26 cellular contexts compared by ENCODE assay signal in the genomic region with DNA sequence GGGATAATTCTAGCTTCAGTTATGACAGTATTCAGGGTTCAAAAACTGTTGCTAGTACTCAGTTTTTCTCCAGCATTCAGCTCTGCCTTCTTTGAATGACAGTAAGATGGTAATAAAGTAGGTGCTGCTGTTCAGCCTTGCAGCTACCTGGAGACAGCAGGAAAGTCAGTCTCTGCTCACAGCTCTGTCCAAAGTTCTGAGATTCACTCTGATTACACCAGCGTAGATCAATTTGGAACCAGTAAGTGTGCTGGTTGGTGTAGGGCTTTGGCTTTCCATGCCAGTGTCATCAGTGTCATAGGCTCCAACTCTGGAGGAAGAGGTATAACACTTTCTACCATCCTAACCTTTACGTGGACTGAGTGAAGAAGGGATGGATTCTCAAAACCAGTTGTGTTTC. TPM values are rescaled to one million over a fixed set of nuclear protein-coding genes. Genes with fewer than 3 reads are reported as not detected.
DNase-seq lines count a peak whose midpoint lies in the region; ATAC-seq, FAIRE-seq and TF ChIP-seq lines count a peak whose summit lies in the region.
"Had no signal": no experiment of that assay in that cellular context is flagged by ENCODE, and none has a peak within 500 bp of the region (broad histone marks: within the 10 kb centered on the region; RNA-seq: fewer than 3 reads in every experiment).

No MANE protein-coding gene starts in this region.

- H3K4me3 ChIP-seq in MM.1S (ENCODE audit: low read length) (no peak overlapping the region), K562 (no peak overlapping the region), dorsolateral prefrontal cortex (no peak overlapping the region)
- H3K4me3 ChIP-seq: BLaER1 treated with 17β-estradiol and CSF1 and Interleukin-3, amounts not matched to agents 10 nM and 100 nM; lung; spleen had no signal

- FAIRE-seq in K562 (lab: Jason Lieb, UNC) (peak; percentile 6), RCC 7860 (lab: Jason Lieb, UNC) (no peak)
- FAIRE-seq: frontal cortex, keratinocyte had no signal

- peaks cover 75% of the 10 kb centered on the region for H3K4me1 Mint-ChIP-seq in activated naive CD4-positive, alpha-beta T cell treated with anti-CD3 and anti-CD28 coated beads for 36 hours (ENCODE audit: low read depth)
- H3K4me1 Mint-ChIP-seq in stimulated activated naive B cell treated with anti-CD40 and anti-IgM and Interleukin-4, amounts not matched to agents 10 μg/mL and 1 μg/mL and 100 μg/mL, for 72 hours = peaks cover 46 to 59% of the 10 kb centered on the region in 2 donors

- TF ChIP-seq CTCF in MM.1S (IDR thresholded peaks at IDR 0.05; ENCODE audit: low read length) = no peak
- TF ChIP-seq CTCF in K562 (IDR thresholded peaks at IDR 0.05 in 2 of 3, conservative IDR thresholded peaks at IDR 0.05 in 1 of 3; ENCODE audit: insufficient read depth in 2 of 3, low read depth in 1 of 3, low read length in 3 of 3) = no peak
- TF ChIP-seq CTCF in dorsolateral prefrontal cortex (IDR thresholded peaks at IDR 0.05 in 54 of 56, conservative IDR thresholded peaks at IDR 0.05 in 2 of 56; ENCODE audit: low read depth in 1 of 56, partially characterized antibody in 56 of 56) = no peak

- no peaks in the 10 kb centered on the region for H3K9me1 ChIP-seq in K562 (ENCODE audit: control insufficient read depth, insufficient read depth, low read length)

- H3K27ac ChIP-seq in MM.1S (ENCODE audit: low read length) = peak overlapping the region; percentile 2; the same call in 1 of the 2 replicates
- no peak overlapping the region for H3K27ac ChIP-seq in K562 (ENCODE audit: extremely low read depth, low read depth, low read length)
- no peak overlapping the region for H3K27ac ChIP-seq in dorsolateral prefrontal cortex
- H3K27ac ChIP-seq: BLaER1 treated with 17β-estradiol and CSF1 and Interleukin-3, amounts not matched to agents 10 nM and 100 nM; HL-60 had no signal

- H3K36me3 Mint-ChIP-seq in activated naive CD4-positive, alpha-beta T cell treated with anti-CD3 and anti-CD28 coated beads for 36 hours (ENCODE audit: low read depth) = peaks cover 46% of the 10 kb centered on the region
- peaks cover 41 to 51% of the 10 kb centered on the region in 2 donors for H3K36me3 Mint-ChIP-seq in stimulated activated naive B cell treated with anti-CD40 and anti-IgM and Interleukin-4, amounts not matched to agents 10 μg/mL and 1 μg/mL and 100 μg/mL, for 72 hours

- H3K36me3 ChIP-seq in MM.1S (replicated peaks; ENCODE audit: insufficient read depth, low read length) (no peaks in the 10 kb centered on the region; the same call in 1 of the 2 replicates), K562 (ENCODE audit: control insufficient read depth, insufficient read depth, low read length) (peaks cover 30% of the 10 kb centered on the region)

- H3K4me1 ChIP-seq in MM.1S (ENCODE audit: low read length) (peaks cover 18% of the 10 kb centered on the region), K562 (replicated peaks in 1 of 2; ENCODE audit: control insufficient read depth in 2 of 2, insufficient read depth in 2 of 2, low read length in 2 of 2) (no peaks in the 10 kb centered on the region)
- H3K4me1 ChIP-seq: BLaER1 treated with 17β-estradiol and CSF1 and Interleukin-3, amounts not matched to agents 10 nM and 100 nM had no signal

- POLR2A ChIA-PET in K562 (lab: Yijun Ruan, JAX) = interaction anchor here (1.1 kb wide), 1 partner anchor 13 kb away, joined by 3 read pairs; no protein-coding TSS in a partner anchor

- H3K79me2 ChIP-seq in MM.1S (ENCODE audit: low read length) (peaks cover 72% of the 10 kb centered on the region), K562 (ENCODE audit: control insufficient read depth, insufficient read depth, low read length) (peaks cover 8% of the 10 kb centered on the region; the same call in 1 of the 3 replicates)

- H3K4me3 Mint-ChIP-seq in activated naive CD4-positive, alpha-beta T cell treated with anti-CD3 and anti-CD28 coated beads for 36 hours = no peak overlapping the region
- H3K4me3 Mint-ChIP-seq in stimulated activated naive B cell treated with anti-CD40 and anti-IgM and Interleukin-4, amounts not matched to agents 10 μg/mL and 1 μg/mL and 100 μg/mL, for 72 hours = no peak overlapping the region

- H2AFZ ChIP-seq in MM.1S (ENCODE audit: low read length) = no peak overlapping the region
- H2AFZ ChIP-seq in K562 (ENCODE audit: low read depth, low read length) = no peak overlapping the region

- H3K27me3 Mint-ChIP-seq in activated naive CD4-positive, alpha-beta T cell treated with anti-CD3 and anti-CD28 coated beads for 36 hours (ENCODE audit: low read depth) = no peaks in the 10 kb centered on the region
- no peaks in the 10 kb centered on the region for H3K27me3 Mint-ChIP-seq in stimulated activated naive B cell treated with anti-CD40 and anti-IgM and Interleukin-4, amounts not matched to agents 10 μg/mL and 1 μg/mL and 100 μg/mL, for 72 hours

- H3K27me3 ChIP-seq in MM.1S (replicated peaks; ENCODE audit: insufficient read depth, low read length) (no peaks in the 10 kb centered on the region), K562 (ENCODE audit: control insufficient read depth in 2 of 2, insufficient read depth in 2 of 2, low read length in 2 of 2) (no peaks in the 10 kb centered on the region), dorsolateral prefrontal cortex (no peaks in the 10 kb centered on the region)
- H3K27me3 ChIP-seq: BLaER1 treated with 17β-estradiol and CSF1 and Interleukin-3, amounts not matched to agents 10 nM and 100 nM; spleen had no signal

- H4K20me1 ChIP-seq in MM.1S (ENCODE audit: insufficient read depth, low read length) (0 out of 2 replicates have a peak, but pooled peaks cover 3% of the 10 kb centered on the region), K562 (replicated peaks; ENCODE audit: control insufficient read depth, insufficient read depth, low read length) (no peaks in the 10 kb centered on the region)

- H3K9ac ChIP-seq in MM.1S (ENCODE audit: low read length) (no peak overlapping the region), K562 (ENCODE audit: insufficient read depth in 1 of 2, low read depth in 2 of 2, low read length in 2 of 2) (no peak overlapping the region)
- H3K9ac ChIP-seq: BLaER1 treated with 17β-estradiol and CSF1 and Interleukin-3, amounts not matched to agents 10 nM and 100 nM had no signal

- ATAC-seq in K562 = no peak
- ATAC-seq in stimulated activated naive B cell treated with anti-CD40 and anti-IgM and Interleukin-4, amounts not matched to agents 10 μg/mL and 1 μg/mL and 100 μg/mL, for 72 hours (replicated peaks) = no peak
- ATAC-seq in HG03135 (IDR thresholded peaks at IDR 0.05; ENCODE audit: unreplicated experiment) = no peak

- no peak for TF ChIP-seq RAD21 in K562 (CRISPR knock-in tag; conservative IDR thresholded peaks at IDR 0.05 in 1 of 2, IDR thresholded peaks at IDR 0.05 in 1 of 2)

- intact Hi-C loops in activated naive CD4-positive, alpha-beta T cell treated with anti-CD3 and anti-CD28 coated beads for 36 hours (cut with micrococcal nuclease) = no loop called here
- intact Hi-C loops in K562 (cut with micrococcal nuclease) = no loop called here
- intact Hi-C loops in dorsolateral prefrontal cortex (cut with DNase I) = no loop called here

- H3K4me2 ChIP-seq in MM.1S (ENCODE audit: low read depth, low read length) = no peak overlapping the region
- H3K4me2 ChIP-seq in K562 (ENCODE audit: insufficient read depth, low read length) = no peak overlapping the region
- H3K4me2 ChIP-seq: BLaER1 treated with 17β-estradiol and CSF1 and Interleukin-3, amounts not matched to agents 10 nM and 100 nM had no signal

- DNase-seq in activated naive CD4-positive, alpha-beta T cell treated with anti-CD3 and anti-CD28 coated beads for 36 hours = no peak
- no peak for DNase-seq in activated naive CD4-positive, alpha-beta T cell (lab: John Stamatoyannopoulos, UW)
- no peak for DNase-seq in MM.1S
- DNase-seq in K562 (ENCODE audit: extremely low read depth in 1 of 4, low spot score in 3 of 4) = no peak
- no peak for DNase-seq in stimulated activated naive B cell treated with anti-CD40 and anti-IgM and Interleukin-4, amounts not matched to agents 10 μg/mL and 1 μg/mL and 100 μg/mL, for 72 hours
- DNase-seq in dorsolateral prefrontal cortex = no peak
- no peak for DNase-seq in RCC 7860 (ENCODE audit: low spot score)
- DNase-seq: activated CD4-positive, alpha-beta T cell treated with anti-CD3 and anti-CD28 coated beads, Interleukin-2, amount 50 U/mL, for 48 hours; amygdala; central memory CD4-positive, alpha-beta T cell; erythroblast; GDM1; NCI-H146; NCI-H2171; NCI-H69; retina; Right ventricle myocardium superior; spleen; stimulated activated CD4-positive, alpha-beta T cell treated with anti-CD3 and anti-CD28 coated beads, Interleukin-4, amount 100 ng/mL, for 24 hours; T-helper 1 cell had no signal

- no TSS peak for BruUV-seq in K562 (replicated peaks; lab: Mats Ljungman, UMichigan)

- no peak for TF ChIP-seq POLR2A in K562 (conservative IDR thresholded peaks at IDR 0.05)

- in situ Hi-C loops in K562 (cut with MboI) = no loop called here

- WGBS in K562 (ENCODE audit: insufficient coverage, low coverage, missing lambda C conversion rate) = 95% methylated on average over 2 of the region's 2 CpGs

- peak overlapping the region; percentile 14 for H3K27ac Mint-ChIP-seq in activated naive CD4-positive, alpha-beta T cell treated with anti-CD3 and anti-CD28 coated beads for 36 hours
- peak overlapping the region; percentile 20 for H3K27ac Mint-ChIP-seq in stimulated activated naive B cell treated with anti-CD40 and anti-IgM and Interleukin-4, amounts not matched to agents 10 μg/mL and 1 μg/mL and 100 μg/mL, for 72 hours

- CTCF ChIA-PET in activated naive CD4-positive, alpha-beta T cell treated with anti-CD3 and anti-CD28 coated beads for 36 hours (lab: Charles Lee) = interaction anchor here (0.6 to 1.7 kb wide), 3 partner anchors 39 to 113 kb away, joined by 3 to 6 read pairs (median 3); no protein-coding TSS in a partner anchor
- CTCF ChIA-PET in K562 (lab: Yijun Ruan, JAX; ENCODE audit: low intra/inter-chr PET ratio) = no interaction called here

- H3K9me3 ChIP-seq in MM.1S (replicated peaks; ENCODE audit: insufficient read depth, low read length) (no peaks in the 10 kb centered on the region), K562 (replicated peaks; ENCODE audit: control insufficient read depth, insufficient read depth, low read depth, low read length) (no peaks in the 10 kb centered on the region)
- H3K9me3 ChIP-seq: BLaER1 treated with 17β-estradiol and CSF1 and Interleukin-3, amounts not matched to agents 10 nM and 100 nM; spleen had no signal

- H3F3A ChIP-seq in MM.1S (ENCODE audit: insufficient read depth, low read length) = 0 out of 2 replicates have a peak, but pooled peaks cover 11% of the 10 kb centered on the region

- peaks cover 7% of the 10 kb centered on the region for H3K9me3 Mint-ChIP-seq in activated naive CD4-positive, alpha-beta T cell treated with anti-CD3 and anti-CD28 coated beads for 36 hours
- H3K9me3 Mint-ChIP-seq in stimulated activated naive B cell treated with anti-CD40 and anti-IgM and Interleukin-4, amounts not matched to agents 10 μg/mL and 1 μg/mL and 100 μg/mL, for 72 hours = peaks cover 5 to 11% of the 10 kb centered on the region in 2 donors

- no peak for TF ChIP-seq EP300 in K562 (IDR thresholded peaks at IDR 0.05; ENCODE audit: low read length)

- H3K9me2 ChIP-seq in MM.1S (replicated peaks; ENCODE audit: insufficient read depth, low read length) = no peaks in the 10 kb centered on the region

RNA-seq across cellular contexts. Expression of a gene that starts 26.2 kb away (rescaled TPM):
- total RNA-seq in activated naive CD4-positive, alpha-beta T cell treated with anti-CD3 and anti-CD28 coated beads for 36 hours = 10 to 100 TPM; 48.9 to 52.8 TPM
- total RNA-seq in K562 (2011; cell fraction: chromatin; rRNA removed; ENCODE audit: low replicate concordance) = 5.0 and 18.0 TPM in 2 replicates
- total RNA-seq in K562 (2011; cell fraction: nucleolus; rRNA removed) = 3.5 and 4.2 TPM in 2 replicates
- 8.7 and 17.8 TPM in 2 replicates for total RNA-seq in K562 (2011; cell fraction: nucleoplasm; rRNA removed)
- total RNA-seq in K562 (2014; rRNA removed) = 13.1 and 13.8 TPM in 2 replicates
- total RNA-seq in K562 (2014; rRNA removed; fragmentation: Illumina TruSeq; extraction: Trizol) = 16.3 and 19.5 TPM in 2 replicates
- total RNA-seq in K562 (2015; rRNA removed; fragmentation: Illumina TruSeq; extraction: Trizol) = 13.4 and 14.2 TPM in 2 replicates
- 12.3 and 13.7 TPM in 2 replicates for total RNA-seq in K562 (2021)
- 6.7 and 11.5 TPM in 2 replicates for polyA plus RNA-seq in K562 (2011; rRNA removed)
- polyA plus RNA-seq in K562 (2011; cell fraction: cytosol; rRNA removed) = 2.1 and 2.4 TPM in 2 replicates
- polyA plus RNA-seq in K562 (2011; cell fraction: nucleus; rRNA removed) = 4.0 and 4.7 TPM in 2 replicates
- 11.7 and 13.6 TPM in 2 replicates for polyA plus RNA-seq in K562 (2012)
- polyA plus RNA-seq in K562 (2014; fragmentation: Illumina TruSeq; extraction: Trizol) = 12.3 and 14.6 TPM in 2 replicates
- 1 to 10 TPM; 3.4 to 3.5 TPM for polyA plus RNA-seq in K562 (2014; fragmentation: Nextera tagmentation; extraction: Ambion mirVana)
- polyA plus RNA-seq in K562 (2014; rRNA removed) = 10.1 and 13.2 TPM in 2 replicates
- polyA minus RNA-seq in K562 (2011; rRNA and poly(A)+ RNA removed) = 5.5 and 6.4 TPM in 2 replicates
- 3.1 and 3.6 TPM in 2 replicates for polyA minus RNA-seq in K562 (2011; cell fraction: cytosol; rRNA and poly(A)+ RNA removed)
- 4.2 and 4.3 TPM in 2 replicates for polyA minus RNA-seq in K562 (2011; cell fraction: nucleus; rRNA and poly(A)+ RNA removed)
- total RNA-seq in dorsolateral prefrontal cortex = 10 to 100 TPM in 68 of 120 experiments, 1 to 10 TPM in 52; 6.3 to 23.7 (median 10.4) TPM
